In the genomic region with DNA sequence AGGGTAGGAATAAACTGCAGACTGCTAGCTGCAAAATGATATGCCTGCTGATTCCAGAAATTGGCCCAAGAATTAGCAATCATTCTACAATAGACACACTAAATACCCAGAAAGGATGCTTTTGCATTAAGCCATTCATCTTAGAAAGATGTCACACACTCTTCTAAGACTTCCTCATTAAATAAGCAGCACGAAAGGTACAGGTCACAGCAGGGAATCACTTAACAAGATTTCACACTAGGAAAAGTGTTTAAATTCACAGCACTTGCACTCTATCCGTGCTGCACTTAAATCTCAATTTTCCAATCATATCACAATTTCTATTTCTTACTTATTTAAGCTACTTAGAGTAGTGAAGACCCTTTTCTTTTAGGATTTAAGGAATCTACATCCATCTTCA, we compare ENCODE assay signal across 29 cellular contexts.
"Had no signal": no experiment of that assay in that cellular context is flagged by ENCODE, and none has a peak within 500 bp of the region (broad histone marks: within the 10 kb centered on the region; RNA-seq: fewer than 3 reads in every experiment).

No MANE protein-coding gene starts in this region.

- FAIRE-seq: endothelial cell of umbilical vein, kidney had no signal

- H3K4me3 Mint-ChIP-seq: memory B cell; naive thymus-derived CD4-positive, alpha-beta T cell; nephron; stimulated activated effector memory CD8-positive, alpha-beta T cell treated with anti-CD3 and anti-CD28 coated beads, Interleukin-12 subunit alpha, Interleukin-12 subunit beta, amount 100 ng/mL, for 72 hours had no signal

- H3K27ac ChIP-seq: colonic mucosa, esophagus muscularis mucosa, foreskin keratinocyte, gastroesophageal sphincter, heart left ventricle, hepatocyte, ovary, stomach, thyroid gland, vagina had no signal

- H3K9me3 ChIP-seq: colonic mucosa, esophagus muscularis mucosa, gastroesophageal sphincter, ovary, stomach, thyroid gland, vagina had no signal

- H3K27me3 Mint-ChIP-seq: memory B cell; naive thymus-derived CD4-positive, alpha-beta T cell had no signal

- DNase-seq: colonic mucosa; dermis blood vessel endothelial cell; effector memory CD4-positive, alpha-beta T cell; foreskin keratinocyte; heart left ventricle; kidney; midbrain; naive thymus-derived CD4-positive, alpha-beta T cell; occipital lobe; ovary; stimulated activated CD4-positive, alpha-beta T cell treated with anti-CD3 and anti-CD28 coated beads, Interleukin-12 subunit alpha, Interleukin-12 subunit beta, amount 100 ng/mL, for 4 hours; stimulated activated CD4-positive, alpha-beta T cell treated with anti-CD3 and anti-CD28 coated beads, Interleukin-1b, Interleukin-23, amount 100 ng/mL, for 48 hours; stimulated activated CD4-positive, alpha-beta T cell treated with anti-CD3 and anti-CD28 coated beads, Interleukin-4, amount 100 ng/mL, for 24 hours; stimulated activated naive CD4-positive, alpha-beta T cell treated with Interleukin-2 at 50 U/mL for 16 hours; stomach; thyroid gland; trophoblast cell had no signal

- H2AFZ ChIP-seq: hepatocyte had no signal

- H3K4me2 ChIP-seq: hepatocyte, smooth muscle cell had no signal

- H3K27ac Mint-ChIP-seq: memory B cell; naive thymus-derived CD4-positive, alpha-beta T cell; nephron; stimulated activated effector memory CD8-positive, alpha-beta T cell treated with anti-CD3 and anti-CD28 coated beads, Interleukin-12 subunit alpha, Interleukin-12 subunit beta, amount 100 ng/mL, for 72 hours had no signal

- H3K4me1 Mint-ChIP-seq: nephron had no signal

- H3K27me3 ChIP-seq: colonic mucosa, esophagus muscularis mucosa, foreskin keratinocyte, gastroesophageal sphincter, heart left ventricle, hepatocyte, ovary, stomach, thyroid gland, vagina had no signal

- H3K36me3 ChIP-seq: colonic mucosa, esophagus muscularis mucosa, gastroesophageal sphincter, heart left ventricle, ovary, stomach, thyroid gland, vagina had no signal

- H3K4me1 ChIP-seq: colonic mucosa, esophagus muscularis mucosa, foreskin keratinocyte, gastroesophageal sphincter, heart left ventricle, stomach, thyroid gland, vagina had no signal

- H3K79me2 ChIP-seq: hepatocyte had no signal

- ATAC-seq: foreskin keratinocyte; gastroesophageal sphincter; heart left ventricle; left lobe of liver; naive thymus-derived CD4-positive, alpha-beta T cell; sciatic nerve; stimulated activated effector memory CD8-positive, alpha-beta T cell treated with anti-CD3 and anti-CD28 coated beads, Interleukin-12 subunit alpha, Interleukin-12 subunit beta, amount 100 ng/mL, for 72 hours had no signal

- H3K36me3 Mint-ChIP-seq: stimulated activated effector memory CD8-positive, alpha-beta T cell treated with anti-CD3 and anti-CD28 coated beads, Interleukin-12 subunit alpha, Interleukin-12 subunit beta, amount 100 ng/mL, for 72 hours had no signal

- H3K4me3 ChIP-seq: colonic mucosa, esophagus muscularis mucosa, gastroesophageal sphincter, heart left ventricle, hepatocyte, lung, ovary, smooth muscle cell, stomach, thyroid gland, vagina had no signal
